ENCODE assay signal across 24 cellular contexts in the genomic region with DNA sequence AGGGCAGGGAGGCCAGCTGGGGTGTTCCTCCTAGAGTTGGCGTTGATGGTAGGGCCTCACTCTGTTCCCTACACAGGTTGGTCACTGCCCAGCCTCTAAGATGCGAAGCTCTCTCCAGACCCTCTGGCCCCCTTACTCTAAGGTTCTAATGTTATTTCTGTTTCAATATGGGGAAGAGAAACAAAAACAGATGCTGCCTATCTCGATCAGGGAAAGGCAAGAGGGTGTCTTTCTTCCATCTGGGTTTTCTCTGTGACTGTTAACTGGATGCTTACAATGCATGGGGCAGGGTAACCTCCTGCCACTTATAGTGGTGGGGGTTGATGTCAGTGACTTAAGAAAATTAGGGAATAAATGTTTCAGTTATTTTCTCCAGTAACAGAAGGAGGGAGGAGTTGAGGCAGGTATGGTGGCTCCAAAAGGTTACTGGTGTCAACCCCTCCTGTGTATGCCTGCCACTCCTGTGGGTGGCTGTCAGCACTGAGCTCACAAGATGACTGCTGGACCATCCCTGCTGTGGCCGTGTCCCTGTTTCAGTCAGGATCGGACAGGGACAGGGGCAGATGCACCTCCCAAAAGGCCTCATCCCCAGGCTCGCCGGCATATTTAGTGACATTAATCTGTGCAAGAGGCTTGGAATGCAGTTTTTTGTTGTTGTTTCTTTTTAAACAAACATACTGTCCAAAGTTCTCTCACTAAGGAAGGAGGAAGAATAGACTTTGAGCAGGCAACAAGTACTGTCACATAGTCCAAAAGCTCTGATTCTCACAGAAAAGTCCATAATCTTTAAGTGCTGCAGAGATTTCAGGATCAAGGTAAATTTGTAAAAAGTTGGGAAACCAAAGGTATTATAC. TPM values are rescaled to one million over a fixed set of nuclear protein-coding genes. Genes with fewer than 3 reads are reported as not detected.
DNase-seq lines count a peak whose midpoint lies in the region; ATAC-seq, FAIRE-seq and TF ChIP-seq lines count a peak whose summit lies in the region.
"Had no signal": no experiment of that assay in that cellular context is flagged by ENCODE, and none has a peak within 500 bp of the region (broad histone marks: within the 10 kb centered on the region; RNA-seq: fewer than 3 reads in every experiment).

No MANE protein-coding gene starts in this region.

- no peaks in the 10 kb centered on the region for H3K9me3 Mint-ChIP-seq in activated naive CD8-positive, alpha-beta T cell treated with anti-CD3 and anti-CD28 coated beads, Interleukin-2, amount 50 U/mL, for 24 hours
- H3K9me3 Mint-ChIP-seq: CD4-positive, CD25-positive, alpha-beta regulatory T cell; IgD-negative memory B cell had no signal

- intact Hi-C loops in IMR-90 (cut with micrococcal nuclease): loop anchor here (2.0 to 10.0 kb wide), 4 partner anchors 39 to 391 kb away; a partner anchor contains a TSS
- intact Hi-C loops in mucosa of descending colon (cut with DNase I, micrococcal nuclease): no loop called here

- in situ Hi-C loops in IMR-90 (cut with MboI; ENCODE audit: low sequenced_read_pairs): loop anchor here (5.0 kb wide), 1 partner anchor 94 kb away; no protein-coding TSS in a partner anchor

- no peak overlapping the region for H2BK5ac ChIP-seq in IMR-90 (ENCODE audit: low read depth, low read length, poor library complexity, severe bottlenecking)

- no peak for TF ChIP-seq EP300 in A549 (IDR thresholded peaks at IDR 0.05)

- dilution Hi-C loops in IMR-90 (cut with HindIII; ENCODE audit: low sequenced_read_pairs, unreplicated experiment): no loop called here

- no peaks in the 10 kb centered on the region for H3K9me1 ChIP-seq in IMR-90 (ENCODE audit: insufficient read depth, low read length)

- no peak overlapping the region for H3K27ac Mint-ChIP-seq in activated naive CD8-positive, alpha-beta T cell treated with anti-CD3 and anti-CD28 coated beads, Interleukin-2, amount 50 U/mL, for 24 hours
- H3K27ac Mint-ChIP-seq: CD4-positive, CD25-positive, alpha-beta regulatory T cell; IgD-negative memory B cell had no signal

- H4K91ac ChIP-seq in IMR-90 (ENCODE audit: insufficient read depth, low read depth, low read length): no peak overlapping the region

- no peak for TF ChIP-seq RAD21 in A549 (conservative IDR thresholded peaks at IDR 0.05 in 1 of 2, IDR thresholded peaks at IDR 0.05 in 1 of 2)
- TF ChIP-seq RAD21 in IMR-90 (IDR thresholded peaks at IDR 0.05; ENCODE audit: low read length): no peak

- H3K27me3 ChIP-seq in IMR-90 (ENCODE audit: control insufficient read depth, insufficient read depth, low read length): peaks cover 27% of the 10 kb centered on the region

- H3K9me3 ChIP-seq in A549: no peaks in the 10 kb centered on the region
- no peaks in the 10 kb centered on the region for H3K9me3 ChIP-seq in IMR-90 (ENCODE audit: control insufficient read depth, insufficient read depth, low read length)
- no peaks in the 10 kb centered on the region for H3K9me3 ChIP-seq in mucosa of descending colon
- H3K9me3 ChIP-seq: BE2C had no signal

- no peak overlapping the region for H3K4ac ChIP-seq in IMR-90 (ENCODE audit: low read depth, low read length)

- ATAC-seq in A549 (no peak), IMR-90 (ENCODE audit: low read depth) (peak; percentile 15; the same call in 1 of the 2 replicates), mucosa of descending colon (peak; percentile 37)
- no peak for ATAC-seq in activated naive CD8-positive, alpha-beta T cell treated with anti-CD3 and anti-CD28 coated beads, Interleukin-2, amount 50 U/mL, for 24 hours

- no peak overlapping the region for H3K18ac ChIP-seq in IMR-90 (ENCODE audit: low read depth, low read length)

- H3K27ac ChIP-seq in A549: no peak overlapping the region
- H3K27ac ChIP-seq in IMR-90 (ENCODE audit: insufficient read depth, low read length): no peak overlapping the region
- H3K27ac ChIP-seq: PC-9, RWPE1, SK-N-MC had no signal

- H3K23ac ChIP-seq in IMR-90 (ENCODE audit: low read depth, low read length): no peak overlapping the region

- WGBS in A549 (ENCODE audit: missing lambda C conversion rate): 55% methylated on average over 7 of the region's 7 CpGs
- WGBS in IMR-90 (ENCODE audit: extremely low coverage in 2 of 2, insufficient read length in 1 of 2), 2 experiments: no CpG with 5 or more reads among the region's 7 CpGs

- no peak overlapping the region for H3K9ac ChIP-seq in IMR-90 (ENCODE audit: low read depth, low read length)

- no peak overlapping the region for H3K14ac ChIP-seq in IMR-90 (replicated peaks; ENCODE audit: low read depth, low read length)

- no peak overlapping the region for H3K4me3 ChIP-seq in A549
- no peak overlapping the region for H3K4me3 ChIP-seq in IMR-90 (ENCODE audit: insufficient read depth, low read depth, low read length)
- H3K4me3 ChIP-seq in mucosa of descending colon: no peak overlapping the region
- H3K4me3 ChIP-seq: PC-9, SK-N-MC had no signal

- H2AFZ ChIP-seq in IMR-90 (replicated peaks; ENCODE audit: low read length, poor library complexity): no peak overlapping the region
- H2AFZ ChIP-seq: PC-9 had no signal

- CTCF ChIA-PET in A549 (lab: Yijun Ruan, JAX) (interaction anchor here (0.9 to 23.9 kb wide), 9 partner anchors 8 to 392 kb away, joined by 3 to 487 read pairs (median 7); a partner anchor contains a TSS), IMR-90 (lab: Yijun Ruan, JAX) (interaction anchor here (1.3 to 1.6 kb wide), 2 partner anchors 94 to 217 kb away, joined by 3 to 4 read pairs; no protein-coding TSS in a partner anchor)

- H3K4me3 Mint-ChIP-seq in activated naive CD8-positive, alpha-beta T cell treated with anti-CD3 and anti-CD28 coated beads, Interleukin-2, amount 50 U/mL, for 24 hours: no peak overlapping the region
- H3K4me3 Mint-ChIP-seq: CD4-positive, CD25-positive, alpha-beta regulatory T cell had no signal

- H3K36me3 Mint-ChIP-seq in activated naive CD8-positive, alpha-beta T cell treated with anti-CD3 and anti-CD28 coated beads, Interleukin-2, amount 50 U/mL, for 24 hours (ENCODE audit: low read depth): no peaks in the 10 kb centered on the region
- H3K36me3 Mint-ChIP-seq: CD4-positive, CD25-positive, alpha-beta regulatory T cell had no signal

- H3K56ac ChIP-seq in IMR-90 (ENCODE audit: extremely low read depth, insufficient read depth, low read length): no peak overlapping the region

- no peaks in the 10 kb centered on the region for H3K79me1 ChIP-seq in IMR-90 (ENCODE audit: low read depth in 1 of 2, low read length in 2 of 2)

- H2BK20ac ChIP-seq in IMR-90 (ENCODE audit: low read depth, low read length): no peak overlapping the region

- H2BK15ac ChIP-seq in IMR-90 (ENCODE audit: low read depth, low read length): no peak overlapping the region

- H3K36me3 ChIP-seq in IMR-90 (ENCODE audit: control insufficient read depth, insufficient read depth, low read length) (no peaks in the 10 kb centered on the region), mucosa of descending colon (ENCODE audit: low read depth) (no peaks in the 10 kb centered on the region)
- H3K36me3 ChIP-seq: BE2C had no signal

- H2AK9ac ChIP-seq in IMR-90 (replicated peaks; ENCODE audit: low read depth, low read length, poor library complexity): peak overlapping the region; percentile 53

- H3K4me1 ChIP-seq in A549: peaks cover 20% of the 10 kb centered on the region; the same call in 2 of the 3 replicates
- no peaks in the 10 kb centered on the region for H3K4me1 ChIP-seq in IMR-90 (ENCODE audit: control insufficient read depth, insufficient read depth, low read length)
- peaks cover 4% of the 10 kb centered on the region for H3K4me1 ChIP-seq in mucosa of descending colon (ENCODE audit: low read depth)
- H3K4me1 ChIP-seq: BE2C had no signal

- no peak for DNase-seq in A549 (ENCODE audit: low read depth in 1 of 2, low spot score in 1 of 2)
- DNase-seq in IMR-90: no peak
- peak; percentile 32 for DNase-seq in islet precursor cell
- no peak for DNase-seq in mucosa of descending colon
- no peak for DNase-seq in activated naive CD8-positive, alpha-beta T cell treated with anti-CD3 and anti-CD28 coated beads, Interleukin-2, amount 50 U/mL, for 24 hours
- DNase-seq in stimulated activated CD4-positive, alpha-beta T cell treated with anti-CD3 and anti-CD28 coated beads, Interleukin-2, amount 100 ng/mL, for 24 hours: no peak
- no peak for DNase-seq in NCI-H774 (lab: John Stamatoyannopoulos, UW)
- no peak for DNase-seq in NCI-H526 treated with DMSO at 0.1 percent for 48 hours (lab: John Stamatoyannopoulos, UW)
- DNase-seq: BE2C; CD4-positive, CD25-positive, alpha-beta regulatory T cell; DND-41; GOT3; HCEC 1CT; NCI-H1694; NCI-H2081; NCI-H2171 treated with DMSO at 0.1 percent for 48 hours; NCI-H524 treated with DMSO at 0.1 percent for 48 hours; PC-9; SHP77 treated with DMSO at 0.1 percent for 48 hours had no signal

- no peak for FAIRE-seq in A549 (lab: Jason Lieb, UNC)
- FAIRE-seq: GM12891, HTR-8/SVneo had no signal

- no TSS peak for BruUV-seq in IMR-90 (replicated peaks; lab: Mats Ljungman, UMichigan)

- POLR2A ChIA-PET in A549 (lab: Yijun Ruan, JAX) (no interaction called here), IMR-90 (lab: Charles Lee; ENCODE audit: unreplicated experiment) (no interaction called here)

- H4K8ac ChIP-seq in IMR-90 (ENCODE audit: low read depth in 2 of 2, low read length in 2 of 2): no peak overlapping the region

- H2AK5ac ChIP-seq in IMR-90 (ENCODE audit: low read depth, low read length): no peak overlapping the region

- no peak overlapping the region for H2BK120ac ChIP-seq in IMR-90 (ENCODE audit: low read depth, low read length)

- H3K4me2 ChIP-seq in A549 (peak overlapping the region; percentile 36), IMR-90 (ENCODE audit: low read depth, low read length) (no peak overlapping the region)
- H3K4me2 ChIP-seq: PC-9 had no signal

- H3K27me3 Mint-ChIP-seq in activated naive CD8-positive, alpha-beta T cell treated with anti-CD3 and anti-CD28 coated beads, Interleukin-2, amount 50 U/mL, for 24 hours: peaks cover 5% of the 10 kb centered on the region
- H3K27me3 Mint-ChIP-seq: IgD-negative memory B cell had no signal

- H3K4me1 Mint-ChIP-seq in activated naive CD8-positive, alpha-beta T cell treated with anti-CD3 and anti-CD28 coated beads, Interleukin-2, amount 50 U/mL, for 24 hours: peaks cover 6% of the 10 kb centered on the region

- no peaks in the 10 kb centered on the region for H4K20me1 ChIP-seq in IMR-90 (ENCODE audit: insufficient read depth, low read length)

- no peak for TF ChIP-seq POLR2A in A549 (IDR thresholded peaks at IDR 0.05; ENCODE audit: low read length)
- no peak for TF ChIP-seq POLR2A in IMR-90 (IDR thresholded peaks at IDR 0.05; ENCODE audit: low read depth, low read length)

- no peak for TF ChIP-seq CTCF in A549 (IDR thresholded peaks at IDR 0.05)
- TF ChIP-seq CTCF in IMR-90 (conservative IDR thresholded peaks at IDR 0.05; ENCODE audit: low read depth, low read length): no peak
- TF ChIP-seq CTCF in mucosa of descending colon (IDR thresholded peaks at IDR 0.05): no peak

- H4K5ac ChIP-seq in IMR-90 (ENCODE audit: low read depth, low read length): no peak overlapping the region

RNA-seq across cellular contexts. Expression of a gene that starts 39.6 kb away (rescaled TPM):
- polyA plus RNA-seq in A549 (2011; rRNA removed): 126 and 131 TPM in 2 replicates
- 33.5 and 40.8 TPM in 2 replicates for polyA plus RNA-seq in A549 (2012; cell fraction: cytosol; rRNA removed)
- 16.4 and 26.5 TPM in 2 replicates for polyA plus RNA-seq in A549 (2012; cell fraction: nucleus; rRNA removed)
- polyA plus RNA-seq in A549 (2017; fragmentation: RNase III; extraction: RNeasy Plus Mini Kit Qiagen cat#74134 plus additional on column Dnase treatment): 93.2 to 102 TPM (median 101 TPM) in 3 replicates
- 36.4 and 37.1 TPM in 2 replicates for polyA minus RNA-seq in A549 (2011; rRNA and poly(A)+ RNA removed)
- 19.0 and 35.6 TPM in 2 replicates for total RNA-seq in IMR-90 (2012; rRNA removed)
- polyA plus RNA-seq in IMR-90 (2012; rRNA removed): 33.0 and 45.0 TPM in 2 replicates
- polyA plus RNA-seq in IMR-90 (2012; cell fraction: cytosol; rRNA removed): 9.6 and 15.2 TPM in 2 replicates
- 1.5 and 12.0 TPM in 2 replicates for polyA plus RNA-seq in IMR-90 (2012; cell fraction: nucleus; rRNA removed; ENCODE audit: low replicate concordance)
- 100 to 1,000 TPM in 1 of 3 donors, 10 to 100 TPM in 2; 73.8 to 109 (median 80.8) TPM for total RNA-seq in mucosa of descending colon

Comparison
In these comparisons a context has a peak if more than half of its experiments do, and no peak if none do; other contexts are left out.
1. ATAC-seq: peak in IMR-90 (single experiment) and mucosa of descending colon (single experiment); none in A549 (0 of 2) and activated naive CD8-positive, alpha-beta T cell treated with anti-CD3 and anti-CD28 coated beads, Interleukin-2, amount 50 U/mL, for 24 hours (single experiment).